35 cellular contexts compared by ENCODE assay signal in genomic region chr3:171504376-171504775, GRCh38. TPM values are rescaled to one million over a fixed set of nuclear protein-coding genes. Genes with fewer than 3 reads are reported as not detected.
A peak's percentile ranks its signal among the peaks of the same experiment; 100 is the strongest.
DNase-seq lines count a peak whose midpoint lies in the region; ATAC-seq, FAIRE-seq and TF ChIP-seq lines count a peak whose summit lies in the region.
"Had no signal": no experiment of that assay in that cellular context is flagged by ENCODE, and none has a peak within 500 bp of the region (broad histone marks: within the 10 kb centered on the region; RNA-seq: fewer than 3 reads in every experiment).

No MANE protein-coding gene starts in this region.

- no peaks in the 10 kb centered on the region; the same call in 2 of the 3 replicates for H3K36me3 ChIP-seq in K562 (ENCODE audit: control insufficient read depth, insufficient read depth, low read length)
- H3K36me3 ChIP-seq: BE2C; BLaER1; BLaER1 treated with 17β-estradiol and CSF1 and Interleukin-3, amounts not matched to agents 10 nM and 100 nM had no signal

- TF ChIP-seq RAD21 in K562 (CRISPR knock-in tag; conservative IDR thresholded peaks at IDR 0.05 in 1 of 2, IDR thresholded peaks at IDR 0.05 in 1 of 2), result no peak

- ATAC-seq in K562, result no peak
- ATAC-seq in GM19351 (IDR thresholded peaks at IDR 0.05; ENCODE audit: unreplicated experiment), result no peak
- ATAC-seq: A549; CD8-positive, alpha-beta T cell had no signal

- H3K79me2 ChIP-seq in K562 (ENCODE audit: control insufficient read depth, insufficient read depth, low read length), result no peaks in the 10 kb centered on the region

- H3K4me3 ChIP-seq in K562, result no peak overlapping the region
- H3K4me3 ChIP-seq: A549; BLaER1; BLaER1 treated with 17β-estradiol and CSF1 and Interleukin-3, amounts not matched to agents 10 nM and 100 nM had no signal

- intact Hi-C loops in activated CD4-positive, alpha-beta memory T cell treated with anti-CD3 and anti-CD28 coated beads for 36 hours (cut with micrococcal nuclease), result no loop called here
- intact Hi-C loops in K562 (cut with micrococcal nuclease), result no loop called here

- in situ Hi-C loops in K562 (cut with MboI), result no loop called here

- no peaks in the 10 kb centered on the region for H3K27me3 Mint-ChIP-seq in activated CD4-positive, alpha-beta memory T cell treated with anti-CD3 and anti-CD28 coated beads for 36 hours
- H3K27me3 Mint-ChIP-seq in activated CD4-positive, alpha-beta memory T cell treated with anti-CD3 and anti-CD28 coated beads, Interleukin-2, amount 10 ng/mL, durations not matched to agents 7 days and 5 days, result peaks cover 2% of the 10 kb centered on the region
- H3K27me3 Mint-ChIP-seq: CD4-positive, alpha-beta T cell had no signal

- H3K27ac Mint-ChIP-seq in activated CD4-positive, alpha-beta memory T cell treated with anti-CD3 and anti-CD28 coated beads for 36 hours, result peak overlapping the region; percentile 6
- no peak overlapping the region for H3K27ac Mint-ChIP-seq in activated CD4-positive, alpha-beta memory T cell treated with anti-CD3 and anti-CD28 coated beads, Interleukin-2, amount 10 ng/mL, durations not matched to agents 7 days and 5 days
- H3K27ac Mint-ChIP-seq: B cell; CD14-positive monocyte; CD4-positive, alpha-beta memory T cell; CD4-positive, alpha-beta T cell; CD4-positive, CD25-positive, alpha-beta regulatory T cell; CD8-positive, alpha-beta memory T cell; CD8-positive, alpha-beta T cell had no signal

- H3K4me3 Mint-ChIP-seq in activated CD4-positive, alpha-beta memory T cell treated with anti-CD3 and anti-CD28 coated beads for 36 hours, result no peak overlapping the region
- no peak overlapping the region for H3K4me3 Mint-ChIP-seq in activated CD4-positive, alpha-beta memory T cell treated with anti-CD3 and anti-CD28 coated beads, Interleukin-2, amount 10 ng/mL, durations not matched to agents 7 days and 5 days
- H3K4me3 Mint-ChIP-seq: B cell; CD14-positive monocyte; CD4-positive, alpha-beta memory T cell; CD4-positive, alpha-beta T cell; CD4-positive, CD25-positive, alpha-beta regulatory T cell; CD8-positive, alpha-beta memory T cell; CD8-positive, alpha-beta T cell had no signal

- H3K9me3 ChIP-seq in K562 (replicated peaks; ENCODE audit: control insufficient read depth, insufficient read depth, low read depth, low read length), result peaks cover 4% of the 10 kb centered on the region; the same call in 1 of the 2 replicates
- H3K9me3 ChIP-seq: A549, BE2C, BLaER1 had no signal

- H3K4me1 Mint-ChIP-seq in activated CD4-positive, alpha-beta memory T cell treated with anti-CD3 and anti-CD28 coated beads for 36 hours (ENCODE audit: low read depth), result peaks cover 8% of the 10 kb centered on the region
- peaks cover 5% of the 10 kb centered on the region for H3K4me1 Mint-ChIP-seq in activated CD4-positive, alpha-beta memory T cell treated with anti-CD3 and anti-CD28 coated beads, Interleukin-2, amount 10 ng/mL, durations not matched to agents 7 days and 5 days
- H3K4me1 Mint-ChIP-seq: B cell, CD14-positive monocyte had no signal

- TF ChIP-seq POLR2A in K562 (conservative IDR thresholded peaks at IDR 0.05), result no peak

- H2AFZ ChIP-seq in K562 (ENCODE audit: low read depth, low read length), result 0 out of 2 replicates have a peak overlapping the region, but pooled peaks have one; percentile 29

- TF ChIP-seq EP300 in K562 (IDR thresholded peaks at IDR 0.05; ENCODE audit: low read length), result no peak

- no peak for FAIRE-seq in K562 (lab: Jason Lieb, UNC)
- FAIRE-seq: A204.1, A549, D721Med had no signal

- peaks cover 0 to 11% of the 10 kb centered on the region in 2 experiments; a peak in 2 of 5 replicates for H3K4me1 ChIP-seq in K562 (replicated peaks in 1 of 2; ENCODE audit: control insufficient read depth in 2 of 2, insufficient read depth in 2 of 2, low read length in 2 of 2)
- H3K4me1 ChIP-seq: A549; BE2C; BLaER1; BLaER1 treated with 17β-estradiol and CSF1 and Interleukin-3, amounts not matched to agents 10 nM and 100 nM; Caco-2 had no signal

- peaks cover 7% of the 10 kb centered on the region for H3K9me3 Mint-ChIP-seq in activated CD4-positive, alpha-beta memory T cell treated with anti-CD3 and anti-CD28 coated beads for 36 hours
- peaks cover 6% of the 10 kb centered on the region for H3K9me3 Mint-ChIP-seq in activated CD4-positive, alpha-beta memory T cell treated with anti-CD3 and anti-CD28 coated beads, Interleukin-2, amount 10 ng/mL, durations not matched to agents 7 days and 5 days
- H3K9me3 Mint-ChIP-seq: CD4-positive, alpha-beta T cell had no signal

- no peaks in the 10 kb centered on the region for H3K27me3 ChIP-seq in K562 (ENCODE audit: control insufficient read depth in 2 of 2, insufficient read depth in 2 of 2, low read length in 2 of 2)
- H3K27me3 ChIP-seq: BE2C; BLaER1; BLaER1 treated with 17β-estradiol and CSF1 and Interleukin-3, amounts not matched to agents 10 nM and 100 nM had no signal

- TF ChIP-seq CTCF in K562 (IDR thresholded peaks at IDR 0.05 in 2 of 3, conservative IDR thresholded peaks at IDR 0.05 in 1 of 3; ENCODE audit: insufficient read depth in 2 of 3, low read depth in 1 of 3, low read length in 3 of 3), result no peak

- no peak overlapping the region for H3K27ac ChIP-seq in K562 (ENCODE audit: extremely low read depth, low read depth, low read length)
- H3K27ac ChIP-seq: 22Rv1; A549; BLaER1; BLaER1 treated with 17β-estradiol and CSF1 and Interleukin-3, amounts not matched to agents 10 nM and 100 nM; C4-2B had no signal

- H4K20me1 ChIP-seq in K562 (replicated peaks; ENCODE audit: control insufficient read depth, insufficient read depth, low read length), result no peaks in the 10 kb centered on the region
- H4K20me1 ChIP-seq: BLaER1; BLaER1 treated with 17β-estradiol and CSF1 and Interleukin-3, amounts not matched to agents 10 nM and 100 nM had no signal

- no peak overlapping the region for H3K4me2 ChIP-seq in K562 (ENCODE audit: insufficient read depth, low read length)
- H3K4me2 ChIP-seq: A549; BLaER1; BLaER1 treated with 17β-estradiol and CSF1 and Interleukin-3, amounts not matched to agents 10 nM and 100 nM had no signal

- DNase-seq in activated CD4-positive, alpha-beta memory T cell treated with anti-CD3 and anti-CD28 coated beads for 36 hours, result no peak
- DNase-seq in activated CD4-positive, alpha-beta memory T cell treated with anti-CD3 and anti-CD28 coated beads, Interleukin-2, amount 10 ng/mL, durations not matched to agents 7 days and 5 days, result no peak
- DNase-seq in amniotic epithelial cell (ENCODE audit: low read depth), result peak; percentile 24
- DNase-seq in K562 (ENCODE audit: extremely low read depth in 1 of 4, low spot score in 3 of 4), result no peak
- no peak for DNase-seq in ecto neural progenitor cell (ENCODE audit: low spot score)
- DNase-seq: 8988T; ACHN; AML-193; BE2C; C1 segment of cervical spinal cord; Caco-2; Calu3; CD4-positive, alpha-beta memory T cell; CD4-positive, alpha-beta T cell; CD4-positive, CD25-positive, alpha-beta regulatory T cell; CD8-positive, alpha-beta memory T cell; CD8-positive, alpha-beta T cell; COR-L47; DMS 273 treated with DMSO at 0.1 percent for 48 hours; DMS153; DMS53; DMS79; DMS79 treated with DMSO at 0.1 percent for 48 hours; DND-41; EL had no signal

- H3K36me3 Mint-ChIP-seq in activated CD4-positive, alpha-beta memory T cell treated with anti-CD3 and anti-CD28 coated beads for 36 hours, result no peaks in the 10 kb centered on the region
- H3K36me3 Mint-ChIP-seq in activated CD4-positive, alpha-beta memory T cell treated with anti-CD3 and anti-CD28 coated beads, Interleukin-2, amount 10 ng/mL, durations not matched to agents 7 days and 5 days (ENCODE audit: low read depth), result peaks cover 9% of the 10 kb centered on the region
- H3K36me3 Mint-ChIP-seq: CD14-positive monocyte; CD8-positive, alpha-beta memory T cell; CD8-positive, alpha-beta T cell had no signal

- no peak overlapping the region for H3K9ac ChIP-seq in K562 (ENCODE audit: insufficient read depth in 1 of 2, low read depth in 2 of 2, low read length in 2 of 2)
- H3K9ac ChIP-seq: BLaER1; BLaER1 treated with 17β-estradiol and CSF1 and Interleukin-3, amounts not matched to agents 10 nM and 100 nM had no signal

- no TSS peak for BruUV-seq in K562 (replicated peaks; lab: Mats Ljungman, UMichigan)

- POLR2A ChIA-PET in activated CD4-positive, alpha-beta memory T cell treated with anti-CD3 and anti-CD28 coated beads for 36 hours (lab: Charles Lee), result no interaction called here
- POLR2A ChIA-PET in activated CD4-positive, alpha-beta memory T cell treated with anti-CD3 and anti-CD28 coated beads, Interleukin-2, amount 10 ng/mL, durations not matched to agents 7 days and 5 days (lab: Charles Lee), result no interaction called here
- POLR2A ChIA-PET in K562 (lab: Yijun Ruan, JAX), result no interaction called here

- 36% methylated on average over 2 of the region's 2 CpGs for WGBS in K562 (ENCODE audit: insufficient coverage, low coverage, missing lambda C conversion rate)

- CTCF ChIA-PET in activated CD4-positive, alpha-beta memory T cell treated with anti-CD3 and anti-CD28 coated beads for 36 hours (lab: Charles Lee), result no interaction called here
- CTCF ChIA-PET in activated CD4-positive, alpha-beta memory T cell treated with anti-CD3 and anti-CD28 coated beads, Interleukin-2, amount 10 ng/mL, durations not matched to agents 7 days and 5 days (lab: Charles Lee), result no interaction called here
- CTCF ChIA-PET in K562 (lab: Yijun Ruan, JAX; ENCODE audit: low intra/inter-chr PET ratio), result no interaction called here

- H3K9me1 ChIP-seq in K562 (ENCODE audit: control insufficient read depth, insufficient read depth, low read length), result no peaks in the 10 kb centered on the region

RNA-seq across cellular contexts. Expression of gene TNIK, which starts 44.2 kb away (rescaled TPM):
- total RNA-seq in activated CD4-positive, alpha-beta memory T cell treated with anti-CD3 and anti-CD28 coated beads for 36 hours, result 10 to 100 TPM; 22.4 to 27.1 TPM
- 10 to 100 TPM; 57.6 to 61.7 TPM for total RNA-seq in activated CD4-positive, alpha-beta memory T cell treated with anti-CD3 and anti-CD28 coated beads, Interleukin-2, amount 10 ng/mL, durations not matched to agents 7 days and 5 days
- total RNA-seq in K562 (2011; cell fraction: chromatin; rRNA removed; ENCODE audit: low replicate concordance), result 52.4 and 113 TPM in 2 replicates
- 18.5 and 29.7 TPM in 2 replicates for total RNA-seq in K562 (2011; cell fraction: nucleolus; rRNA removed)
- total RNA-seq in K562 (2011; cell fraction: nucleoplasm; rRNA removed), result 43.6 and 75.6 TPM in 2 replicates
- total RNA-seq in K562 (2014; rRNA removed) (24.7 and 27.0 TPM in 2 replicates), K562 (2014; rRNA removed; fragmentation: Illumina TruSeq; extraction: Trizol) (24.2 and 29.6 TPM in 2 replicates), K562 (2015; rRNA removed; fragmentation: Illumina TruSeq; extraction: Trizol) (23.5 and 27.3 TPM in 2 replicates), K562 (2021) (34.2 and 38.8 TPM in 2 replicates)
- polyA plus RNA-seq in K562 (2011; rRNA removed) (23.1 and 29.7 TPM in 2 replicates), K562 (2014; fragmentation: Illumina TruSeq; extraction: Trizol) (39.0 and 41.2 TPM in 2 replicates), K562 (2014; fragmentation: Nextera tagmentation; extraction: Ambion mirVana) (1 to 10 TPM; 6.6 to 6.8 TPM), K562 (2014; rRNA removed) (22.2 and 22.3 TPM in 2 replicates)
- polyA plus RNA-seq in K562 (2011; cell fraction: cytosol; rRNA removed), result 8.2 and 12.3 TPM in 2 replicates
- 58.7 and 77.6 TPM in 2 replicates for polyA plus RNA-seq in K562 (2011; cell fraction: nucleus; rRNA removed)
- polyA plus RNA-seq in K562 (2012), result 25.2 and 29.4 TPM in 2 replicates
- polyA minus RNA-seq in K562 (2011; rRNA and poly(A)+ RNA removed), result 48.4 and 50.0 TPM in 2 replicates
- polyA minus RNA-seq in K562 (2011; cell fraction: cytosol; rRNA and poly(A)+ RNA removed), result 15.6 and 16.9 TPM in 2 replicates
- polyA minus RNA-seq in K562 (2011; cell fraction: nucleus; rRNA and poly(A)+ RNA removed), result 39.2 and 45.5 TPM in 2 replicates
